Comparison of ENCODE assay signal across 32 cellular contexts in genomic region chrX:14354541-14354940, GRCh38.
DNase-seq lines count a peak whose midpoint lies in the region; ATAC-seq, FAIRE-seq and TF ChIP-seq lines count a peak whose summit lies in the region.
"Had no signal": no experiment of that assay in that cellular context is flagged by ENCODE, and none has a peak within 500 bp of the region (broad histone marks: within the 10 kb centered on the region; RNA-seq: fewer than 3 reads in every experiment).

No MANE protein-coding gene starts in this region.

- H3K9me3 ChIP-seq in GM23248 (ENCODE audit: low read depth) (no peaks in the 10 kb centered on the region), K562 (replicated peaks; ENCODE audit: control insufficient read depth, insufficient read depth, low read depth, low read length) (no peaks in the 10 kb centered on the region)
- H3K9me3 ChIP-seq: tibial nerve had no signal

- CTCF ChIA-PET in K562 (lab: Yijun Ruan, JAX; ENCODE audit: low intra/inter-chr PET ratio): interaction anchor here (0.6 kb wide), 1 partner anchor 745 kb away, joined by 5 read pairs; no protein-coding TSS in a partner anchor

- no peak overlapping the region for H3K9ac ChIP-seq in GM23248
- H3K9ac ChIP-seq in K562 (ENCODE audit: insufficient read depth in 1 of 2, low read depth in 2 of 2, low read length in 2 of 2): no peak overlapping the region

- DNase-seq in GM23248 (peak; percentile 42), K562 (ENCODE audit: extremely low read depth in 1 of 4, low spot score in 3 of 4) (no peak), foreskin fibroblast (peak; percentile 56 to 81), NCI-H2029 treated with DMSO at 0.1 percent for 48 hours (lab: John Stamatoyannopoulos, UW) (no peak), AG08395 (ENCODE audit: low spot score) (no peak)
- no peak for DNase-seq in activated effector memory CD4-positive, alpha-beta T cell treated with Interleukin-2 at 50 U/mL for 16 hours
- DNase-seq: activated CD4-positive, alpha-beta T cell treated with anti-CD3 and anti-CD28 coated beads, Interleukin-2, amount 50 U/mL, for 1 hour; activated naive CD4-positive, alpha-beta T cell treated with Interleukin-2 at 50 U/mL for 16 hours; activated T-cell treated with anti-CD3 and anti-CD28 coated beads, Interleukin-2, amount 50 U/mL, for 48 hours; Calu3; DMS79 treated with DMSO at 0.1 percent for 48 hours; effector memory CD4-positive, alpha-beta T cell; erythroblast; Kasumi-1; left ventricle myocardium superior; midbrain; naive thymus-derived CD8-positive, alpha-beta T cell; NCI-H1694; NCI-H2171; NCI-H524 treated with DMSO at 0.1 percent for 48 hours; SHP77; stimulated activated CD4-positive, alpha-beta T cell treated with anti-CD3 and anti-CD28 coated beads, Interleukin-1b, Interleukin-23, amount 100 ng/mL, for 48 hours; stimulated activated CD8-positive, alpha-beta memory T cell treated with anti-CD3 and anti-CD28 coated beads, Interleukin-4, amount 100 ng/mL, for 48 hours; SW 1271 had no signal

- POLR2A ChIA-PET in K562 (lab: Yijun Ruan, JAX): no interaction called here

- no peak for TF ChIP-seq POLR2A in K562 (conservative IDR thresholded peaks at IDR 0.05)

- H3K9me2 ChIP-seq in GM23248 (ENCODE audit: insufficient read depth): no peaks in the 10 kb centered on the region

- H3K27ac ChIP-seq in ACC112 (ENCODE audit: low read depth, low read length): peak overlapping the region; percentile 67
- H3K27ac ChIP-seq in GM23248: peak overlapping the region; percentile 30; the same call in 1 of the 2 replicates
- H3K27ac ChIP-seq in K562 (ENCODE audit: extremely low read depth, low read depth, low read length): no peak overlapping the region
- H3K27ac ChIP-seq: cardiac muscle cell, coronary artery, HL-60, tibial nerve had no signal

- no peaks in the 10 kb centered on the region for H3K79me2 ChIP-seq in ACC112 (ENCODE audit: control insufficient read depth, insufficient read depth, low read length, unreplicated experiment)
- H3K79me2 ChIP-seq in GM23248 (ENCODE audit: insufficient read depth): no peaks in the 10 kb centered on the region
- no peaks in the 10 kb centered on the region for H3K79me2 ChIP-seq in K562 (ENCODE audit: control insufficient read depth, insufficient read depth, low read length)

- in situ Hi-C loops in GM23248 (cut with MboI): no loop called here
- in situ Hi-C loops in K562 (cut with MboI): no loop called here

- FAIRE-seq in K562 (lab: Jason Lieb, UNC): no peak
- FAIRE-seq: keratinocyte had no signal

- peaks cover 41% of the 10 kb centered on the region for H3K4me1 ChIP-seq in ACC112 (ENCODE audit: control insufficient read depth, insufficient read depth, low read length, unreplicated experiment)
- H3K4me1 ChIP-seq in GM23248 (ENCODE audit: insufficient read depth): peaks cover 40% of the 10 kb centered on the region
- no peaks in the 10 kb centered on the region for H3K4me1 ChIP-seq in K562 (replicated peaks in 1 of 2; ENCODE audit: control insufficient read depth in 2 of 2, insufficient read depth in 2 of 2, low read length in 2 of 2)
- H3K4me1 ChIP-seq: tibial nerve had no signal

- no peak for TF ChIP-seq RAD21 in K562 (CRISPR knock-in tag; conservative IDR thresholded peaks at IDR 0.05 in 1 of 2, IDR thresholded peaks at IDR 0.05 in 1 of 2)

- TF ChIP-seq CTCF in K562 (IDR thresholded peaks at IDR 0.05 in 2 of 3, conservative IDR thresholded peaks at IDR 0.05 in 1 of 3; ENCODE audit: insufficient read depth in 2 of 3, low read depth in 1 of 3, low read length in 3 of 3): no peak
- no peak for TF ChIP-seq CTCF in foreskin fibroblast (IDR thresholded peaks at IDR 0.05; ENCODE audit: low read depth, low read length)

- intact Hi-C loops in K562 (cut with micrococcal nuclease): no loop called here

- no peak overlapping the region for H3K4me2 ChIP-seq in GM23248 (ENCODE audit: unreplicated experiment)
- no peak overlapping the region for H3K4me2 ChIP-seq in K562 (ENCODE audit: insufficient read depth, low read length)
- H3K4me2 ChIP-seq: smooth muscle cell had no signal

- peak overlapping the region; percentile 14 for H2AFZ ChIP-seq in ACC112 (ENCODE audit: low read length, unreplicated experiment)
- no peak overlapping the region for H2AFZ ChIP-seq in GM23248
- H2AFZ ChIP-seq in K562 (ENCODE audit: low read depth, low read length): no peak overlapping the region

- BruUV-seq in K562 (replicated peaks; lab: Mats Ljungman, UMichigan): no TSS peak

- WGBS in GM23248 (ENCODE audit: low coverage in 1 of 2, low lambda C conversion rate in 2 of 2, missing lambda C conversion rate in 2 of 2), 2 experiments: 38 to 43% methylated on average over 4 of the region's 4 CpGs
- WGBS in K562 (ENCODE audit: insufficient coverage, low coverage, missing lambda C conversion rate): 0% methylated on average over 3 of the region's 4 CpGs

- H3K9me1 ChIP-seq in K562 (ENCODE audit: control insufficient read depth, insufficient read depth, low read length): no peaks in the 10 kb centered on the region

- TF ChIP-seq EP300 in K562 (IDR thresholded peaks at IDR 0.05; ENCODE audit: low read length): no peak

- H3K27me3 ChIP-seq in ACC112 (ENCODE audit: insufficient read depth, low read length) (no peaks in the 10 kb centered on the region), GM23248 (replicated peaks; ENCODE audit: insufficient read depth) (no peaks in the 10 kb centered on the region), K562 (ENCODE audit: control insufficient read depth in 2 of 2, insufficient read depth in 2 of 2, low read length in 2 of 2) (no peaks in the 10 kb centered on the region)
- H3K27me3 ChIP-seq: cardiac muscle cell, tibial nerve had no signal

- no peak overlapping the region; the same call in 1 of the 2 replicates for H3K4me3 ChIP-seq in ACC112 (ENCODE audit: low read depth, low read length)
- H3K4me3 ChIP-seq in GM23248: no peak overlapping the region
- H3K4me3 ChIP-seq in K562: no peak overlapping the region
- H3K4me3 ChIP-seq in foreskin fibroblast (ENCODE audit: low read depth in 1 of 2, low read length in 2 of 2): no peak overlapping the region
- H3K4me3 ChIP-seq: cardiac muscle cell, coronary artery, smooth muscle cell, tibial nerve had no signal

- no peaks in the 10 kb centered on the region for H4K20me1 ChIP-seq in GM23248 (ENCODE audit: insufficient read depth)
- H4K20me1 ChIP-seq in K562 (replicated peaks; ENCODE audit: control insufficient read depth, insufficient read depth, low read length): no peaks in the 10 kb centered on the region

- H3F3A ChIP-seq in GM23248 (ENCODE audit: insufficient read depth): peaks cover 32% of the 10 kb centered on the region

- no peak for ATAC-seq in K562
- ATAC-seq: HCT116; left ventricle myocardium superior; naive thymus-derived CD8-positive, alpha-beta T cell had no signal

- no peaks in the 10 kb centered on the region for H3K36me3 ChIP-seq in ACC112 (ENCODE audit: insufficient read depth, low read length)
- H3K36me3 ChIP-seq in GM23248 (ENCODE audit: low read depth): no peaks in the 10 kb centered on the region
- no peaks in the 10 kb centered on the region for H3K36me3 ChIP-seq in K562 (ENCODE audit: control insufficient read depth, insufficient read depth, low read length)
- H3K36me3 ChIP-seq: cardiac muscle cell, tibial nerve had no signal

TF ChIP-seq in K562, 482 proteins besides CTCF, POLR2A, EP300 and RAD21:
- TF ChIP-seq RFX1 (IDR thresholded peaks at IDR 0.05) (0 out of 2 replicates have a peak, but pooled peaks have one; percentile 19), RBM34 (IDR thresholded peaks at IDR 0.05; ENCODE audit: borderline replicate concordance, insufficient read depth, low read length) (no peak), EWSR1 (IDR thresholded peaks at IDR 0.05; ENCODE audit: borderline replicate concordance, low read depth, partially characterized antibody) (no peak)
TF ChIP-seq in K562: peak in this region for 1.

Comparison
In these comparisons a context has a peak if more than half of its experiments do, and no peak if none do; other contexts are left out.
1. DNase-seq: peak in GM23248 (single experiment) and foreskin fibroblast (2 of 2); none in K562 (0 of 4), NCI-H2029 treated with DMSO at 0.1 percent for 48 hours (single experiment), AG08395 (single experiment) and activated effector memory CD4-positive, alpha-beta T cell treated with Interleukin-2 at 50 U/mL for 16 hours (single experiment).